In genomic region chr19:12946092-12946845, GRCh38 we compare ENCODE assay signal across 1 cellular context.
TF ChIP-seq lines count a peak whose summit lies in the region.

No MANE protein-coding gene starts in this region.

TF ChIP-seq in K562, 482 proteins besides CTCF, POLR2A, EP300 and RAD21 (continued from another document and continues in another):
- no peak for TF ChIP-seq ZNF318 (IDR thresholded peaks at IDR 0.05; ENCODE audit: borderline replicate concordance in 1 of 2, low read depth in 1 of 2)
- TF ChIP-seq HDAC2 (IDR thresholded peaks at IDR 0.05), result no peak
- no peak for TF ChIP-seq E2F6 (IDR thresholded peaks at IDR 0.05; ENCODE audit: borderline replicate concordance in 1 of 2, extremely low read depth in 1 of 2, insufficient read depth in 1 of 2, insufficient read length in 1 of 2, low read depth in 1 of 2, low read length in 1 of 2, poor library complexity in 1 of 2, severe bottlenecking in 1 of 2)
- no peak for TF ChIP-seq TFAM (CRISPR knock-in tag; conservative IDR thresholded peaks at IDR 0.05)
- TF ChIP-seq SMARCA4 (IDR thresholded peaks at IDR 0.05), result no peak
- no peak for TF ChIP-seq SRSF3 (IDR thresholded peaks at IDR 0.05; ENCODE audit: insufficient read depth, low read length)
- TF ChIP-seq RBBP5 (IDR thresholded peaks at IDR 0.05; ENCODE audit: borderline replicate concordance, insufficient read depth, low read length, poor library complexity, severe bottlenecking), result no peak
- no peak for TF ChIP-seq MTA3 (IDR thresholded peaks at IDR 0.05; ENCODE audit: borderline replicate concordance)
- TF ChIP-seq BCOR (IDR thresholded peaks at IDR 0.05), result peak; percentile 53; the same call in 1 of the 2 replicates
- TF ChIP-seq ZBTB43 (CRISPR knock-in tag; IDR thresholded peaks at IDR 0.05), result no peak; the same call in 1 of the 2 replicates
- peak; percentile 44 to 58; a peak in 3 of 4 replicates for TF ChIP-seq MLLT1 (IDR thresholded peaks at IDR 0.05)
- TF ChIP-seq WHSC1 (IDR thresholded peaks at IDR 0.05; ENCODE audit: low read length), result no peak
- no peak for TF ChIP-seq ZNF398 (CRISPR knock-in tag; IDR thresholded peaks at IDR 0.05)
- TF ChIP-seq BRD4 (IDR thresholded peaks at IDR 0.05), result no peak
- TF ChIP-seq HNRNPH1 (optimal IDR thresholded peaks at IDR 0.05; ENCODE audit: low read depth, low read length), result no peak
- peak; percentile 86 for TF ChIP-seq RBFOX2 (IDR thresholded peaks at IDR 0.05; ENCODE audit: low read depth, low read length)
- TF ChIP-seq ZNF280A (IDR thresholded peaks at IDR 0.05; ENCODE audit: low read depth, partially characterized antibody), result no peak
- no peak for TF ChIP-seq ZNF143 (CRISPR knock-in tag; IDR thresholded peaks at IDR 0.05)
- TF ChIP-seq TFE3 (CRISPR knock-in tag; IDR thresholded peaks at IDR 0.05), result no peak
- no peak for TF ChIP-seq SPI1 (IDR thresholded peaks at IDR 0.05; ENCODE audit: borderline replicate concordance, low read depth, low read length)
- 0 out of 2 replicates have a peak, but pooled peaks have one; percentile 28 for TF ChIP-seq DPF2 (IDR thresholded peaks at IDR 0.05)
- TF ChIP-seq CBX3 (IDR thresholded peaks at IDR 0.05; ENCODE audit: borderline replicate concordance in 1 of 2, low read length in 2 of 2), result no peak
- no peak for TF ChIP-seq SMARCA5 (IDR thresholded peaks at IDR 0.05)
- no peak; the same call in 1 of the 2 replicates for TF ChIP-seq KAT7 (CRISPR knock-in tag; IDR thresholded peaks at IDR 0.05; ENCODE audit: borderline replicate concordance)
- no peak for TF ChIP-seq BCL6 (CRISPR knock-in tag; IDR thresholded peaks at IDR 0.05)
- no peak for TF ChIP-seq EWSR1 (IDR thresholded peaks at IDR 0.05; ENCODE audit: borderline replicate concordance, low read depth, partially characterized antibody)
- TF ChIP-seq NONO (IDR thresholded peaks at IDR 0.05; ENCODE audit: low read depth in 2 of 2, low read length in 1 of 2), result 0 out of 4 replicates have a peak, but pooled peaks of 1 of the 2 experiments have one; percentile 8
- TF ChIP-seq ETV6 (IDR thresholded peaks at IDR 0.05; ENCODE audit: borderline replicate concordance in 1 of 2, low read depth in 2 of 2, low read length in 1 of 2), result no peak
- TF ChIP-seq ETV6 (CRISPR knock-in tag; IDR thresholded peaks at IDR 0.05; ENCODE audit: borderline replicate concordance), result no peak
- TF ChIP-seq CEBPG (CRISPR knock-in tag; IDR thresholded peaks at IDR 0.05), result no peak
- TF ChIP-seq CEBPG (tag; conservative IDR thresholded peaks at IDR 0.05 in 1 of 2, IDR thresholded peaks at IDR 0.05 in 1 of 2), result no peak
- TF ChIP-seq ETV1 (tag; conservative IDR thresholded peaks at IDR 0.05; ENCODE audit: low read depth), result no peak
- no peak for TF ChIP-seq BACH1 (tag; IDR thresholded peaks at IDR 0.05)
- TF ChIP-seq TEAD1 (CRISPR knock-in tag; IDR thresholded peaks at IDR 0.05), result no peak
- no peak for TF ChIP-seq CXXC5 (CRISPR knock-in tag; IDR thresholded peaks at IDR 0.05)
- no peak for TF ChIP-seq MXI1 (IDR thresholded peaks at IDR 0.05; ENCODE audit: low read depth, low read length)
- TF ChIP-seq ZBTB5 (IDR thresholded peaks at IDR 0.05), result no peak
- no peak for TF ChIP-seq RBM14 (IDR thresholded peaks at IDR 0.05; ENCODE audit: borderline replicate concordance, insufficient read depth, low read depth, low read length)
- 0 out of 2 replicates have a peak, but pooled peaks have one; percentile 29 for TF ChIP-seq MEF2D (tag; conservative IDR thresholded peaks at IDR 0.05; ENCODE audit: low read depth)
- TF ChIP-seq ZNF695 (CRISPR knock-in tag; IDR thresholded peaks at IDR 0.05), result no peak
- TF ChIP-seq POLR2AphosphoS5 (IDR thresholded peaks at IDR 0.05; ENCODE audit: control insufficient read depth, insufficient read depth, low read depth, low read length), result no peak
